8 cellular contexts compared by ENCODE assay signal in genomic region chr22:41403532-41404318, GRCh38. TPM values are rescaled to one million over a fixed set of nuclear protein-coding genes. Genes with fewer than 3 reads are reported as not detected.
DNase-seq lines count a peak whose midpoint lies in the region; ATAC-seq and TF ChIP-seq lines count a peak whose summit lies in the region.

No MANE protein-coding gene starts in this region.

- H3K4me1 ChIP-seq in rectal smooth muscle tissue (ENCODE audit: control insufficient read depth, insufficient read depth, low read length) (peaks cover 13% of the 10 kb centered on the region), vagina (peaks cover 20% of the 10 kb centered on the region)

- H3K4me3 ChIP-seq in rectal smooth muscle tissue (ENCODE audit: low read length) (peak overlapping the region; percentile 30), vagina (no peak overlapping the region)

- peak; percentile 90 to 97 (median 95) for TF ChIP-seq CTCF in vagina (IDR thresholded peaks at IDR 0.05)

- intact Hi-C loops in left cardiac atrium (cut with DNase I) (loop anchor here in 1 of 2 donors (2.0 to 5.0 kb wide), 2 partner anchors 43 to 114 kb away; partner anchors contain the start of gene TOB2), vagina (cut with DNase I) (loop anchor here (2.0 kb wide), 1 partner anchor 107 kb away; no protein-coding TSS in a partner anchor)

- peak; percentile 70 for DNase-seq in DMS153 treated with DMSO at 0.1 percent for 48 hours (lab: John Stamatoyannopoulos, UW; ENCODE audit: unreplicated experiment)
- peak; percentile 81 for DNase-seq in GOT3 (lab: John Stamatoyannopoulos, UW)
- peak; percentile 64 for DNase-seq in NCI-H146 (lab: John Stamatoyannopoulos, UW)
- peak; percentile 60 for DNase-seq in T-helper 22 cell (ENCODE audit: low read depth)
- DNase-seq in amygdala (lab: John Stamatoyannopoulos, UW): peak; percentile 64 to 100 (median 96)
- peak; percentile 92 for DNase-seq in left cardiac atrium
- no peak for DNase-seq in vagina (ENCODE audit: extremely low spot score in 2 of 2)

- no peak for TF ChIP-seq POLR2A in vagina (IDR thresholded peaks at IDR 0.05)

- ATAC-seq in left cardiac atrium: peak; percentile 87 to 95

- H3K27ac ChIP-seq in rectal smooth muscle tissue (ENCODE audit: low read depth, low read length) (peak overlapping the region; percentile 44), vagina (no peak overlapping the region)

- H3K27me3 ChIP-seq in rectal smooth muscle tissue (ENCODE audit: control insufficient read depth, insufficient read depth, low read length) (no peaks in the 10 kb centered on the region), vagina (no peaks in the 10 kb centered on the region)

- H3K9ac ChIP-seq in rectal smooth muscle tissue (ENCODE audit: low read length): peak overlapping the region; percentile 49

- no peaks in the 10 kb centered on the region for H3K9me3 ChIP-seq in vagina

- H3K36me3 ChIP-seq in rectal smooth muscle tissue (ENCODE audit: control insufficient read depth, insufficient read depth, low read length) (peaks cover under 1% of the 10 kb centered on the region), vagina (peaks cover 0 to 7% of the 10 kb centered on the region in 2 donors)

RNA-seq across cellular contexts. Expression of gene TEF, which starts 22.0 kb away (rescaled TPM):
- total RNA-seq in left cardiac atrium (10 to 100 TPM; 14.0 to 24.5 TPM), vagina (12.0 TPM)

RNA-seq across cellular contexts. Expression of gene TOB2, which starts 42.9 kb away (rescaled TPM):
- 10 to 100 TPM; 57.4 to 63.1 TPM for total RNA-seq in left cardiac atrium
- total RNA-seq in vagina: 34.9 TPM

Comparison
In these comparisons a context has a peak if more than half of its experiments do, and no peak if none do; other contexts are left out.
1. DNase-seq: peak in DMS153 treated with DMSO at 0.1 percent for 48 hours (single experiment), GOT3 (single experiment), NCI-H146 (single experiment), T-helper 22 cell (single experiment), amygdala (56 of 56) and left cardiac atrium (single experiment); none in vagina (0 of 2).